In genomic region chr15:35545825-35546580, GRCh38 we compare ENCODE assay signal across 8 cellular contexts.
DNase-seq lines count a peak whose midpoint lies in the region; ATAC-seq lines count a peak whose summit lies in the region.

A gene with protein sequence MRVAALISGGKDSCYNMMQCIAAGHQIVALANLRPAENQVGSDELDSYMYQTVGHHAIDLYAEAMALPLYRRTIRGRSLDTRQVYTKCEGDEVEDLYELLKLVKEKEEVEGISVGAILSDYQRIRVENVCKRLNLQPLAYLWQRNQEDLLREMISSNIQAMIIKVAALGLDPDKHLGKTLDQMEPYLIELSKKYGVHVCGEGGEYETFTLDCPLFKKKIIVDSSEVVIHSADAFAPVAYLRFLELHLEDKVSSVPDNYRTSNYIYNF (minus strand): TSS chr15:35546165. CDS start chr15:35546141, 24 bp downstream.

- no peaks in the 10 kb centered on the region for H3K27me3 Mint-ChIP-seq in central memory CD8-positive, alpha-beta T cell

- peak within 1 kb of the TSS; percentile 89 for H3K4me3 Mint-ChIP-seq in central memory CD8-positive, alpha-beta T cell

- peaks cover 7% of the 10 kb centered on the region for H3K36me3 Mint-ChIP-seq in central memory CD8-positive, alpha-beta T cell (ENCODE audit: insufficient read depth)

- ATAC-seq in GM18870 (IDR thresholded peaks at IDR 0.05; ENCODE audit: unreplicated experiment) (peak; percentile 83), HG03108 (IDR thresholded peaks at IDR 0.05; ENCODE audit: unreplicated experiment) (peak; percentile 87)
- ATAC-seq in central memory CD8-positive, alpha-beta T cell (replicated peaks; ENCODE audit: extremely low read depth, poor library complexity, severe bottlenecking), result peak; percentile 91

- no peaks in the 10 kb centered on the region for H3K9me3 Mint-ChIP-seq in central memory CD8-positive, alpha-beta T cell

- H3K27ac Mint-ChIP-seq in central memory CD8-positive, alpha-beta T cell (ENCODE audit: low read depth), result peak within 1 kb of the TSS; percentile 99

- DNase-seq in AG08395 (ENCODE audit: low spot score) (peak; percentile 81), NCI-H345 (lab: John Stamatoyannopoulos, UW) (peak; percentile 82), kidney glomerular epithelial cell (lab: John Stamatoyannopoulos, UW) (peak; percentile 84)
- peak; percentile 59 for DNase-seq in activated CD4-positive, CD25-positive, alpha-beta regulatory T cell treated with anti-CD3 and anti-CD28 coated beads, Interleukin-2, amount 50 U/mL, for 16 hours (ENCODE audit: low read depth, low spot score)
- DNase-seq in central memory CD8-positive, alpha-beta T cell (ENCODE audit: low spot score in 2 of 2), result peak; percentile 77 to 80
- peak; percentile 69 to 80 for DNase-seq in stimulated activated CD4-positive, alpha-beta T cell treated with anti-CD3 and anti-CD28 coated beads, Interleukin-15, amount 100 ng/mL, for 48 hours (ENCODE audit: low read depth in 2 of 2)

- peaks cover 19% of the 10 kb centered on the region for H3K4me1 Mint-ChIP-seq in central memory CD8-positive, alpha-beta T cell

Comparison
In these comparisons a context has a peak if more than half of its experiments do, and no peak if none do; other contexts are left out.
1. Peak in every context shown above with its lines: DNase-seq and ATAC-seq.